27 cellular contexts compared by ENCODE assay signal in genomic region chr15:42081463-42081830, GRCh38. TPM values are rescaled to one million over a fixed set of nuclear protein-coding genes. Genes with fewer than 3 reads are reported as not detected.
"Had no signal": no experiment of that assay in that cellular context is flagged by ENCODE, and none has a peak within 500 bp of the region (broad histone marks: within the 10 kb centered on the region; RNA-seq: fewer than 3 reads in every experiment).

No MANE protein-coding gene starts in this region.

- H3K9me3 ChIP-seq: breast epithelium, SK-N-SH had no signal

- H3K4me3 Mint-ChIP-seq: activated CD4-positive, alpha-beta memory T cell treated with anti-CD3 and anti-CD28 coated beads, Interleukin-2, amount 10 ng/mL, durations not matched to agents 7 days and 5 days; activated CD4-positive, alpha-beta T cell treated with anti-CD3 and anti-CD28 coated beads for 36 hours; activated naive CD4-positive, alpha-beta T cell treated with anti-CD3 and anti-CD28 coated beads, Interleukin-2, amount 50 U/mL, for 24 hours had no signal

- H3K4me2 ChIP-seq: KMS-11, SK-N-SH had no signal

- DNase-seq: activated CD4-positive, alpha-beta memory T cell treated with anti-CD3 and anti-CD28 coated beads, Interleukin-2, amount 10 ng/mL, durations not matched to agents 7 days and 5 days; activated CD4-positive, alpha-beta T cell treated with anti-CD3 and anti-CD28 coated beads for 36 hours; activated CD4-positive, alpha-beta T cell treated with anti-CD3 and anti-CD28 coated beads, Interleukin-2, amount 50 U/mL, for 1 hour; activated CD8-positive, alpha-beta memory T cell treated with anti-CD3 and anti-CD28 coated beads, Interleukin-2, amount 50 U/mL, for 4 hours; activated T-cell treated with anti-CD3 and anti-CD28 coated beads, Interleukin-2, amount 50 U/mL, for 1 hour; aorta; caudate nucleus; NCI-H1092; NCI-H1417 treated with DMSO at 0.1 percent for 48 hours; NCI-H1694; NCI-H2029 treated with DMSO at 0.1 percent for 48 hours; NCI-H345; NCI-H510A; NCI-H526 treated with DMSO at 0.1 percent for 48 hours; NCI-H82; SK-N-SH; T-helper 1 cell had no signal

- H3K4me1 ChIP-seq: breast epithelium had no signal

- H3K36me3 ChIP-seq: breast epithelium had no signal

- H3K36me3 Mint-ChIP-seq: activated naive CD4-positive, alpha-beta T cell treated with anti-CD3 and anti-CD28 coated beads, Interleukin-2, amount 50 U/mL, for 24 hours had no signal

- H3K27ac ChIP-seq: breast epithelium, KMS-11, VCaP had no signal

- H3K27ac Mint-ChIP-seq: activated CD4-positive, alpha-beta memory T cell treated with anti-CD3 and anti-CD28 coated beads, Interleukin-2, amount 10 ng/mL, durations not matched to agents 7 days and 5 days; activated CD4-positive, alpha-beta T cell treated with anti-CD3 and anti-CD28 coated beads for 36 hours; activated naive CD4-positive, alpha-beta T cell treated with anti-CD3 and anti-CD28 coated beads, Interleukin-2, amount 50 U/mL, for 24 hours had no signal

- H3K9ac ChIP-seq: KMS-11, SK-N-SH had no signal

- H3K9me3 Mint-ChIP-seq: activated CD4-positive, alpha-beta memory T cell treated with anti-CD3 and anti-CD28 coated beads, Interleukin-2, amount 10 ng/mL, durations not matched to agents 7 days and 5 days; activated naive CD4-positive, alpha-beta T cell treated with anti-CD3 and anti-CD28 coated beads, Interleukin-2, amount 50 U/mL, for 24 hours had no signal

- H3K4me3 ChIP-seq: breast epithelium had no signal

RNA-seq across cellular contexts. Expression of gene PLA2G4D, which starts 12.9 kb away (rescaled TPM):
- total RNA-seq: activated CD4-positive, alpha-beta memory T cell treated with anti-CD3 and anti-CD28 coated beads, Interleukin-2, amount 10 ng/mL, durations not matched to agents 7 days and 5 days; activated CD4-positive, alpha-beta T cell treated with anti-CD3 and anti-CD28 coated beads for 36 hours; activated CD8-positive, alpha-beta memory T cell treated with anti-CD3 and anti-CD28 coated beads for 36 hours; aorta; breast epithelium; MCF 10A; OCI-LY7; Right ventricle myocardium inferior; RPMI7951; T-helper 2 cell treated with Interferon-gamma antibody and Interleukin-4, amounts not matched to agents 100 ng/mL and 5 ng/mL, for 36 hours had no signal
- polyA plus RNA-seq: aorta, SK-N-SH had no signal
